Comparison of ENCODE assay signal across 23 cellular contexts in the genomic region with DNA sequence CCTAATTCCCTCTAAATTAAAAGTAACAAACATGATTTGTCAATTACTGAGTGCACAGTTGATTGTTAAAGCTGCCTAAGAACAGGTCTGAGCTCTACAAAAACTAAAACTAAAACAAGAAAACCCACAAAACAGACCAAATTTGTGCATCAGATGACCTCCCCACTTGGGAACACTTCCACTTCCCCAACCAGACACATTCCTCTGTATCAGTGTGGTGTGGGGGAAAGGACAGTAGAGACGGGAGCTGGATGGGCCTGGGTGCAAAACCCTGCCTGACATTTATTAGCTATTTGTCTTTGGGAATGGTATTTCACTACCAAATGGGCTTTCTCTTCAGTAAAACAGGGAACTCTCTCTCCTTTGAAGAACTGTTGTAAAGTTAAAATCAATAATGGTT. TPM values are rescaled to one million over a fixed set of nuclear protein-coding genes. Genes with fewer than 3 reads are reported as not detected.
DNase-seq lines count a peak whose midpoint lies in the region; ATAC-seq and TF ChIP-seq lines count a peak whose summit lies in the region.
"Had no signal": no experiment of that assay in that cellular context is flagged by ENCODE, and none has a peak within 500 bp of the region (broad histone marks: within the 10 kb centered on the region; RNA-seq: fewer than 3 reads in every experiment).

No MANE protein-coding gene starts in this region.

- H3K27me3 Mint-ChIP-seq in stimulated activated naive CD8-positive, alpha-beta T cell treated with anti-CD3 and anti-CD28 coated beads, Interleukin-15, Interleukin-2, amounts not matched to agents 100 ng/mL and 50 ng/mL, for 24 hours: no peaks in the 10 kb centered on the region
- no peaks in the 10 kb centered on the region for H3K27me3 Mint-ChIP-seq in endothelial cell (ENCODE audit: unreplicated experiment)
- H3K27me3 Mint-ChIP-seq in activated CD8-positive, alpha-beta memory T cell treated with anti-CD3 and anti-CD28 coated beads, Interleukin-2, amount 10 ng/mL, durations not matched to agents 7 days and 5 days: no peaks in the 10 kb centered on the region
- H3K27me3 Mint-ChIP-seq: activated CD4-positive, alpha-beta memory T cell treated with anti-CD3 and anti-CD28 coated beads for 36 hours; CD4-positive, alpha-beta memory T cell; T-cell had no signal

- H3K9me3 Mint-ChIP-seq in stimulated activated naive CD8-positive, alpha-beta T cell treated with anti-CD3 and anti-CD28 coated beads, Interleukin-15, Interleukin-2, amounts not matched to agents 100 ng/mL and 50 ng/mL, for 24 hours: no peaks in the 10 kb centered on the region
- no peaks in the 10 kb centered on the region for H3K9me3 Mint-ChIP-seq in endothelial cell (ENCODE audit: unreplicated experiment)
- no peaks in the 10 kb centered on the region for H3K9me3 Mint-ChIP-seq in activated CD8-positive, alpha-beta memory T cell treated with anti-CD3 and anti-CD28 coated beads, Interleukin-2, amount 10 ng/mL, durations not matched to agents 7 days and 5 days (ENCODE audit: low read depth)
- H3K9me3 Mint-ChIP-seq: activated CD4-positive, alpha-beta memory T cell treated with anti-CD3 and anti-CD28 coated beads for 36 hours; activated T-cell treated with anti-CD3 and anti-CD28 coated beads, Interleukin-2, amount 50 U/mL, for 4 hours; GM23338; neural crest cell; T-cell had no signal

- in situ Hi-C loops in Panc1 (cut with HindIII; ENCODE audit: low pct_unique_long_range_greater_than_20kb, low sequenced_read_pairs) (no loop called here), ACHN (cut with HindIII; ENCODE audit: low pct_ligation_motif_present, low pct_unique_long_range_greater_than_20kb, low sequenced_read_pairs) (no loop called here)

- BruUV-seq in Panc1 (replicated peaks; lab: Mats Ljungman, UMichigan): no TSS peak

- intact Hi-C loops in Panc1 (cut with micrococcal nuclease; ENCODE audit: unreplicated experiment): no loop called here

- peaks cover 72% of the 10 kb centered on the region for H3K4me1 Mint-ChIP-seq in stimulated activated naive CD8-positive, alpha-beta T cell treated with anti-CD3 and anti-CD28 coated beads, Interleukin-15, Interleukin-2, amounts not matched to agents 100 ng/mL and 50 ng/mL, for 24 hours (ENCODE audit: low read depth)
- H3K4me1 Mint-ChIP-seq in endothelial cell (ENCODE audit: unreplicated experiment): peaks cover 13% of the 10 kb centered on the region
- H3K4me1 Mint-ChIP-seq in activated CD8-positive, alpha-beta memory T cell treated with anti-CD3 and anti-CD28 coated beads, Interleukin-2, amount 10 ng/mL, durations not matched to agents 7 days and 5 days: peaks cover 57% of the 10 kb centered on the region

- H3K4me1 ChIP-seq in Panc1 (ENCODE audit: control insufficient read depth, insufficient read depth, low read length): peaks cover 51% of the 10 kb centered on the region

- H3K4me3 ChIP-seq in Panc1 (ENCODE audit: low read depth in 2 of 2, low read length in 2 of 2): no peak overlapping the region
- H3K4me3 ChIP-seq: GM23338, lung, PC-9, psoas muscle had no signal

- H3K27me3 ChIP-seq in Panc1 (ENCODE audit: control insufficient read depth, insufficient read depth, low read length): no peaks in the 10 kb centered on the region

- no peaks in the 10 kb centered on the region for H3K36me3 ChIP-seq in Panc1 (ENCODE audit: control insufficient read depth, insufficient read depth, low read length)

- ATAC-seq in stimulated activated naive CD8-positive, alpha-beta T cell treated with anti-CD3 and anti-CD28 coated beads, Interleukin-15, Interleukin-2, amounts not matched to agents 100 U/mL and 50 U/mL, for 24 hours: no peak
- no peak for ATAC-seq in Panc1
- no peak for ATAC-seq in activated CD8-positive, alpha-beta memory T cell treated with anti-CD3 and anti-CD28 coated beads, Interleukin-2, amount 10 ng/mL, durations not matched to agents 7 days and 5 days
- ATAC-seq: activated T-cell treated with anti-CD3 and anti-CD28 coated beads, Interleukin-2, amount 50 U/mL, for 4 hours; GM23338; psoas muscle; T-cell had no signal

- no peak for DNase-seq in stimulated activated naive CD8-positive, alpha-beta T cell treated with anti-CD3 and anti-CD28 coated beads, Interleukin-15, Interleukin-2, amounts not matched to agents 100 U/mL and 50 U/mL, for 24 hours
- DNase-seq in Panc1 (ENCODE audit: low read depth, low spot score) (no peak), endothelial cell (ENCODE audit: low spot score) (no peak), ACHN (no peak)
- DNase-seq in activated CD8-positive, alpha-beta memory T cell treated with anti-CD3 and anti-CD28 coated beads, Interleukin-2, amount 10 ng/mL, durations not matched to agents 7 days and 5 days: no peak
- DNase-seq in stimulated activated CD8-positive, alpha-beta memory T cell treated with anti-CD3 and anti-CD28 coated beads, Interleukin-4, amount 100 ng/mL, for 48 hours: no peak
- DNase-seq: activated CD4-positive, alpha-beta memory T cell treated with anti-CD3 and anti-CD28 coated beads for 36 hours; activated T-cell treated with anti-CD3 and anti-CD28 coated beads, Interleukin-2, amount 50 U/mL, for 4 hours; CD4-positive, alpha-beta memory T cell; DMS153; head of caudate nucleus; NCI-H1436 treated with DMSO at 0.1 percent for 48 hours; NCI-H510A treated with DMSO at 0.1 percent for 48 hours; PC-9; psoas muscle; SHP77 treated with DMSO at 0.1 percent for 48 hours; stimulated activated CD4-positive, alpha-beta T cell treated with anti-CD3 and anti-CD28 coated beads, Interleukin-15, amount 100 ng/mL, for 24 hours; T-cell; trophoblast cell had no signal

- H3K36me3 Mint-ChIP-seq in stimulated activated naive CD8-positive, alpha-beta T cell treated with anti-CD3 and anti-CD28 coated beads, Interleukin-15, Interleukin-2, amounts not matched to agents 100 ng/mL and 50 ng/mL, for 24 hours (ENCODE audit: low read depth): peaks cover 50% of the 10 kb centered on the region
- no peaks in the 10 kb centered on the region for H3K36me3 Mint-ChIP-seq in endothelial cell (ENCODE audit: low read depth, unreplicated experiment)
- H3K36me3 Mint-ChIP-seq in activated CD8-positive, alpha-beta memory T cell treated with anti-CD3 and anti-CD28 coated beads, Interleukin-2, amount 10 ng/mL, durations not matched to agents 7 days and 5 days: peaks cover 23% of the 10 kb centered on the region

- POLR2A ChIA-PET in Panc1 (lab: Charles Lee): no interaction called here

- peak overlapping the region; percentile 31 for H3K27ac Mint-ChIP-seq in stimulated activated naive CD8-positive, alpha-beta T cell treated with anti-CD3 and anti-CD28 coated beads, Interleukin-15, Interleukin-2, amounts not matched to agents 100 ng/mL and 50 ng/mL, for 24 hours
- H3K27ac Mint-ChIP-seq in endothelial cell (ENCODE audit: unreplicated experiment): peak overlapping the region; percentile 36
- H3K27ac Mint-ChIP-seq in activated CD8-positive, alpha-beta memory T cell treated with anti-CD3 and anti-CD28 coated beads, Interleukin-2, amount 10 ng/mL, durations not matched to agents 7 days and 5 days: no peak overlapping the region
- H3K27ac Mint-ChIP-seq: activated CD4-positive, alpha-beta memory T cell treated with anti-CD3 and anti-CD28 coated beads for 36 hours; GM23338 had no signal

- H3K4me3 Mint-ChIP-seq in stimulated activated naive CD8-positive, alpha-beta T cell treated with anti-CD3 and anti-CD28 coated beads, Interleukin-15, Interleukin-2, amounts not matched to agents 100 ng/mL and 50 ng/mL, for 24 hours: no peak overlapping the region
- H3K4me3 Mint-ChIP-seq in endothelial cell (ENCODE audit: unreplicated experiment): no peak overlapping the region
- no peak overlapping the region for H3K4me3 Mint-ChIP-seq in activated CD8-positive, alpha-beta memory T cell treated with anti-CD3 and anti-CD28 coated beads, Interleukin-2, amount 10 ng/mL, durations not matched to agents 7 days and 5 days
- H3K4me3 Mint-ChIP-seq: activated CD4-positive, alpha-beta memory T cell treated with anti-CD3 and anti-CD28 coated beads for 36 hours; activated T-cell treated with anti-CD3 and anti-CD28 coated beads, Interleukin-2, amount 50 U/mL, for 4 hours; GM23338; neural crest cell; T-cell had no signal

- H3K27ac ChIP-seq in Panc1 (ENCODE audit: low read length): 0 out of 2 replicates have a peak overlapping the region, but pooled peaks have one; percentile 9
- H3K27ac ChIP-seq: PC-9, psoas muscle had no signal

- H3K9me3 ChIP-seq in Panc1 (ENCODE audit: control insufficient read depth, insufficient read depth, low read depth, low read length): no peaks in the 10 kb centered on the region
- H3K9me3 ChIP-seq: psoas muscle had no signal

- no peak for TF ChIP-seq CTCF in Panc1 (IDR thresholded peaks at IDR 0.05)
- no peak for TF ChIP-seq CTCF in endothelial cell (IDR thresholded peaks at IDR 0.05; ENCODE audit: unreplicated experiment)

- CTCF ChIA-PET in Panc1 (lab: Charles Lee): interaction anchor here (0.6 kb wide), 1 partner anchor 58 kb away, joined by 3 read pairs; no protein-coding TSS in a partner anchor
- CTCF ChIA-PET in activated CD8-positive, alpha-beta memory T cell treated with anti-CD3 and anti-CD28 coated beads, Interleukin-2, amount 10 ng/mL, durations not matched to agents 7 days and 5 days (lab: Charles Lee): interaction anchor here (0.7 to 1.9 kb wide), 5 partner anchors 30 to 65 kb away, joined by 3 to 5 read pairs (median 4); partner anchors contain the start of genes CAVIN1 and STAT3

RNA-seq across cellular contexts. Expression of gene STAT3, which starts 29.8 kb away (rescaled TPM):
- 287 TPM for total RNA-seq in Panc1 (2021; ENCODE audit: unreplicated experiment)
- polyA plus RNA-seq in Panc1 (2012; ENCODE audit: insufficient read length): 210 TPM
- total RNA-seq in endothelial cell (ENCODE audit: unreplicated experiment): 160 TPM
- 10 to 100 TPM; 90.5 to 97.6 TPM for total RNA-seq in activated CD8-positive, alpha-beta memory T cell treated with anti-CD3 and anti-CD28 coated beads, Interleukin-2, amount 10 ng/mL, durations not matched to agents 7 days and 5 days
